Comparison of ENCODE assay signal across 2 cellular contexts in genomic region chr6:7692453-7692784, GRCh38.
A peak's percentile ranks its signal among the peaks of the same experiment; 100 is the strongest.
TF ChIP-seq lines count a peak whose summit lies in the region.

No MANE protein-coding gene starts in this region.

TF ChIP-seq in HEK293, 187 proteins besides CTCF, POLR2A, EP300 and RAD21 (continues in another document):
- 0 out of 2 replicates have a peak, but pooled peaks have one; percentile 35 for TF ChIP-seq ZNF335 (tag by site-specific recombination; conservative IDR thresholded peaks at IDR 0.05)
- TF ChIP-seq SP7 (tag by site-specific recombination; IDR thresholded peaks at IDR 0.05), result no peak
- TF ChIP-seq ZNF670 (tag by site-specific recombination; IDR thresholded peaks at IDR 0.05; ENCODE audit: low read depth), result no peak
- no peak for TF ChIP-seq ZBTB1 (tag by site-specific recombination; IDR thresholded peaks at IDR 0.05)
- TF ChIP-seq ZBTB17 (tag by site-specific recombination; IDR thresholded peaks at IDR 0.05), result 0 out of 2 replicates have a peak, but pooled peaks have one; percentile 27
- TF ChIP-seq KLF17 (tag by site-specific recombination; IDR thresholded peaks at IDR 0.05), result no peak
- TF ChIP-seq INSM2 (tag by site-specific recombination; IDR thresholded peaks at IDR 0.05), result no peak
- no peak for TF ChIP-seq ZNF311 (tag by site-specific recombination; IDR thresholded peaks at IDR 0.05; ENCODE audit: borderline replicate concordance)
- TF ChIP-seq PRDM4 (tag by site-specific recombination; IDR thresholded peaks at IDR 0.05), result peak; percentile 95
- no peak for TF ChIP-seq YY1 (tag by site-specific recombination; IDR thresholded peaks at IDR 0.05)
- TF ChIP-seq ZNF350 (tag by site-specific recombination; IDR thresholded peaks at IDR 0.05), result no peak
- TF ChIP-seq ZXDB (tag by site-specific recombination; IDR thresholded peaks at IDR 0.05), result no peak
- no peak for TF ChIP-seq ZNF157 (tag by site-specific recombination; IDR thresholded peaks at IDR 0.05)
- no peak for TF ChIP-seq ZNF621 (tag by site-specific recombination; IDR thresholded peaks at IDR 0.05)
- no peak for TF ChIP-seq ZNF76 (tag by site-specific recombination; IDR thresholded peaks at IDR 0.05; ENCODE audit: borderline replicate concordance, low read depth)
- no peak for TF ChIP-seq ZNF280D (tag by site-specific recombination; IDR thresholded peaks at IDR 0.05)
- no peak for TF ChIP-seq ZNF596 (tag by site-specific recombination; IDR thresholded peaks at IDR 0.05)
- no peak for TF ChIP-seq GFI1B (tag by site-specific recombination; IDR thresholded peaks at IDR 0.05)

TF ChIP-seq in HepG2, 621 proteins besides CTCF, POLR2A, EP300 and RAD21:
- TF ChIP-seq TFAP4 (IDR thresholded peaks at IDR 0.05; ENCODE audit: borderline replicate concordance, low read depth), result no peak
TF ChIP-seq in HepG2: peak in this region for 0.
